ENCODE assay signal across 8 cellular contexts in the genomic region with DNA sequence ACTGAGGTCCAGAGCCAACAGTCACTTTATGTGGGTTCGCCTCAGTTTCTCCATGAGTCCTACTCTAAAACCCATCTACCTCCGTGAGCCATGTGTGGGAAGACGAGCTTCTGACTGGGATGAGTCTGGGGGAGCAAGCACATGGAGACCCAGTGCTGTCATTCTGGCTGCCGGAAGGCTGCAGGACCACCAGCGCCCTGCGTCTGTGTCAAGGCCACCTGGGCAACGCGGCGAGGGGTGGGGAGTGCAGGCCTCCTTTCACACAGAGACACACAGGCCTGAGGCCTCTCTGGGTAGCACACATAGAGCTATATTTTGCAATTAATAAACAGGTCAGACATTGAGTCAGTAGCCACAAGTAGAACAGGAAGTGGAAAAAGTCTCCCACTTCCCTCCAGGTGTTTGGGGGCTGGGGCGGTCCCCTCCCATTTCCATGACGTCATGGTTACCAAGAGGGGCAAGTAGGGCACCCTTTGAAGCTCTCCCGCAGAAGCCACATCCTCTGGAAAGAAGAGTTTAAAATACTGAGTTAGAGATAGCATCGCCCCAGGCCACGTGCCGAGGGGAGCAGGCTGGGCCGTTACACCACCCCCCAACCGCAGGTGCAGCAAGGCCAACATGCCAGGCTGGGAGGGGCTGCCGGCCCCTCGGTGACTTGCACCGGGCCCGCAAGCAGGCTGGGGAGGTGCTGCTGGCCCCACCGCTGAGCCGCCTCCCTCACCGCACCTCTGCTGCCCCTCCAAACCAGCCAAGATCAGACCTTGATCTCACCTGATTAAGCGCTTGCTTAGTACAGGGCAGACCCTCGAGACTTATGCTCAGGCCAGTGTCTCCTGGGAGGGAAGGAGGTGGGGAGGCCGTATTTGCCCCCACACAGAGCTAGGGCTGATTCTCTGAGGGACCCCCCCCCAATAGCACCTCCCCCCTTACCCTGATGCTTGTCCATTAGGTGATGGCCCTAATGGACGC. TPM values are rescaled to one million over a fixed set of nuclear protein-coding genes. Genes with fewer than 3 reads are reported as not detected.
DNase-seq lines count a peak whose midpoint lies in the region; ATAC-seq and TF ChIP-seq lines count a peak whose summit lies in the region.

No MANE protein-coding gene starts in this region.

- 43 to 57% (median 53%) methylated on average over 18 to 28 of the region's 28 CpGs for WGBS in adrenal gland, 4 donors

- no peaks in the 10 kb centered on the region for H3K36me3 ChIP-seq in adrenal gland (replicated peaks in 1 of 2)

- no peak overlapping the region for H3K27ac ChIP-seq in adrenal gland

- no peaks in the 10 kb centered on the region for H3K9me3 ChIP-seq in adrenal gland (replicated peaks in 1 of 3)

- peaks cover 0 to 23% of the 10 kb centered on the region in 2 donors for H3K4me1 ChIP-seq in adrenal gland (replicated peaks in 1 of 2)

- no peaks in the 10 kb centered on the region for H3K27me3 ChIP-seq in adrenal gland

- H3K4me3 ChIP-seq in adrenal gland: peak overlapping the region in 1 of 4 donors; percentile 41

- ATAC-seq in GM19324 (IDR thresholded peaks at IDR 0.05; ENCODE audit: low FRiP score, unreplicated experiment) (peak; percentile 76), HG03432 (IDR thresholded peaks at IDR 0.05; ENCODE audit: unreplicated experiment) (peak; percentile 76), left colon (peak; percentile 11)

- no peak for TF ChIP-seq POLR2A in adrenal gland (IDR thresholded peaks at IDR 0.05)

- no peak for TF ChIP-seq CTCF in adrenal gland (IDR thresholded peaks at IDR 0.05)

- peak; percentile 93 for DNase-seq in A172 (ENCODE audit: low spot score)
- peak; percentile 94 to 100 (median 99) for DNase-seq in T-helper 1 cell
- peak in 5 of 7 donors; percentile 26 to 72 (median 41) for DNase-seq in adrenal gland
- DNase-seq in left colon: peak; percentile 81 to 82
- DNase-seq in stimulated activated CD4-positive, alpha-beta T cell treated with anti-CD3 and anti-CD28 coated beads, TNF-alpha, amount 100 ng/mL, for 1 hour (ENCODE audit: low read depth in 3 of 3, low spot score in 1 of 3): peak; percentile 77 to 96 (median 93)
- DNase-seq in NCI-H510A treated with DMSO at 0.1 percent for 48 hours (lab: John Stamatoyannopoulos, UW): no peak

- intact Hi-C loops in adrenal gland (cut with DNase I) (loop anchor here (5.0 to 10.0 kb wide), 4 partner anchors 96 to 268 kb away; partner anchors contain the start of genes MRPL52 (in 1 of the 2) and SLC7A7 (in 1 of the 2)), left colon (cut with DNase I, micrococcal nuclease) (loop anchor here in 1 of 2 donors (10.0 kb wide), 2 partner anchors 172 to 268 kb away; partner anchors contain the start of gene MRPL52)

RNA-seq across cellular contexts. Expression of gene DAD1, which starts 32.7 kb away (rescaled TPM):
- 157 and 227 TPM in 2 replicates for total RNA-seq in A172 (2014; rRNA removed; shearing (Covaris generic))
- total RNA-seq in adrenal gland (100 to 1,000 TPM; 203 to 382 (median 291) TPM), left colon (100 to 1,000 TPM; 139 to 142 TPM)
- 100 to 1,000 TPM in 2 of 3 donors, 10 to 100 TPM in 1; 91.8 to 537 (median 190) TPM for polyA plus RNA-seq in adrenal gland

RNA-seq across cellular contexts. Expression of gene ABHD4, which starts 41.8 kb away (rescaled TPM):
- 11.6 and 12.5 TPM in 2 replicates for total RNA-seq in A172 (2014; rRNA removed; shearing (Covaris generic))
- total RNA-seq in adrenal gland (10 to 100 TPM; 21.4 to 93.4 (median 48.8) TPM), left colon (10 to 100 TPM; 16.9 to 19.5 TPM)
- 10 to 100 TPM; 23.3 to 44.5 (median 41.8) TPM for polyA plus RNA-seq in adrenal gland

Comparison
In these comparisons a context has a peak if more than half of its experiments do, and no peak if none do; other contexts are left out.
1. ATAC-seq: peak in every context shown above with its lines; median percentile 76 in GM19324; 76 in HG03432; 11 in left colon.